Comparison of ENCODE assay signal across 16 cellular contexts in the genomic region with DNA sequence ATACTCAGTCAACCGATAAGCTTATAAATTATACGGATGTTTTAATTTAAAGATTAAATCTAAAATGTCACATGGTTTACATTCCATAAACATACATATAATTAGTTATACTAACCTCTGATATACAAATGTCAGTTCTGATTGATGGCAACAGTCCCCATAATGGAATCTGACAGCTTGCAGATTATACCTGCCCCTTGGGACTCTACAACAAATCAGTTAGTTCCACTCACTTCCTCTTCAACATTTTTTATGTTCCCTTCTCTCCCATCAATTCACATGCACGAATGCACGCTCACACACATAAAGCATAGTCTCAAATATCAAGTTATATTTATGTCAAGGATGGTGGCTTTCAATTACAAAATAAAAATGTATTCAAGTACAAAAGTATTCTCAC.
DNase-seq lines count a peak whose midpoint lies in the region; TF ChIP-seq lines count a peak whose summit lies in the region.
"Had no signal": no experiment of that assay in that cellular context is flagged by ENCODE, and none has a peak within 500 bp of the region (broad histone marks: within the 10 kb centered on the region; RNA-seq: fewer than 3 reads in every experiment).

No MANE protein-coding gene starts in this region.

- no peak overlapping the region for H3K27ac ChIP-seq in transverse colon

- intact Hi-C loops in transverse colon (cut with DNase I; ENCODE audit: low total_unique reads): no loop called here

- no peak for TF ChIP-seq POLR2A in transverse colon (IDR thresholded peaks at IDR 0.05)

- no peaks in the 10 kb centered on the region for H3K36me3 ChIP-seq in transverse colon

- H3K9me3 ChIP-seq in transverse colon: no peaks in the 10 kb centered on the region
- H3K9me3 ChIP-seq: Caco-2 had no signal

- in situ Hi-C loops in transverse colon (cut with MboI; ENCODE audit: low pct_ligation_motif_present in 1 of 4, low pct_unique_long_range_greater_than_20kb in 1 of 4, low sequenced_read_pairs in 3 of 4): no loop called here

- peaks cover 0 to 9% (median 0%) of the 10 kb centered on the region in 4 donors for H3K4me1 ChIP-seq in transverse colon
- H3K4me1 ChIP-seq: Caco-2 had no signal

- H3K27me3 ChIP-seq in transverse colon: no peaks in the 10 kb centered on the region

- H3K4me3 ChIP-seq in transverse colon: no peak overlapping the region

- no peak for TF ChIP-seq CTCF in transverse colon (IDR thresholded peaks at IDR 0.05)

- DNase-seq in NCI-H1436 treated with DMSO at 0.1 percent for 48 hours (lab: John Stamatoyannopoulos, UW) (peak; percentile 2), NCI-H1436 (lab: John Stamatoyannopoulos, UW) (no peak), NCI-H1694 (lab: John Stamatoyannopoulos, UW) (peak; percentile 15), NCI-H82 treated with DMSO at 0.1 percent for 48 hours (lab: John Stamatoyannopoulos, UW; ENCODE audit: unreplicated experiment) (peak; percentile 3), retina (peak; percentile 15), NCI-H526 (lab: John Stamatoyannopoulos, UW) (no peak), transverse colon (no peak), hepatic stellate cell (ENCODE audit: low spot score) (no peak)
- DNase-seq: Caco-2, DMS79, GF-D8, GOT3, KBM-7, MM.1S, NCI-H146, NCI-H2227 treated with DMSO at 0.1 percent for 48 hours had no signal

- WGBS in transverse colon (ENCODE audit: low coverage in 1 of 2), 2 donors: 64 to 79% methylated on average over 4 of the region's 4 CpGs

- no peak for TF ChIP-seq EP300 in transverse colon (IDR thresholded peaks at IDR 0.05; ENCODE audit: low read depth)

Comparison
In these comparisons a context has a peak if more than half of its experiments do, and no peak if none do; other contexts are left out.
1. DNase-seq: peak in NCI-H1436 treated with DMSO at 0.1 percent for 48 hours (single experiment), NCI-H1694 (single experiment), NCI-H82 treated with DMSO at 0.1 percent for 48 hours (single experiment) and retina (single experiment); none in NCI-H1436 (single experiment), NCI-H526 (0 of 2), transverse colon (single experiment) and hepatic stellate cell (single experiment).